Comparison of ENCODE assay signal across 1 cellular context in genomic region chr5:51618234-51618633, GRCh38.
TF ChIP-seq lines count a peak whose summit lies in the region.

No MANE protein-coding gene starts in this region.

TF ChIP-seq in WTC11, 78 proteins besides CTCF, POLR2A, EP300 and RAD21 (continued from another document):
- TF ChIP-seq ZNF532 (CRISPR knock-in tag; IDR thresholded peaks at IDR 0.05; ENCODE audit: borderline replicate concordance) (no peak), ETV6 (CRISPR knock-in tag; IDR thresholded peaks at IDR 0.05) (no peak), ATF2 (CRISPR knock-in tag; IDR thresholded peaks at IDR 0.05; ENCODE audit: borderline replicate concordance, low read depth) (no peak)
